ENCODE assay signal across 22 cellular contexts in genomic region chr10:132134541-132135397, GRCh38. TPM values are rescaled to one million over a fixed set of nuclear protein-coding genes. Genes with fewer than 3 reads are reported as not detected.
DNase-seq lines count a peak whose midpoint lies in the region; TF ChIP-seq lines count a peak whose summit lies in the region.
"Had no signal": no experiment of that assay in that cellular context is flagged by ENCODE, and none has a peak within 500 bp of the region (broad histone marks: within the 10 kb centered on the region; RNA-seq: fewer than 3 reads in every experiment).

No MANE protein-coding gene starts in this region.

- H3K4me1 ChIP-seq in BLaER1 (peaks cover 82% of the 10 kb centered on the region), left ventricle myocardium inferior (no peaks in the 10 kb centered on the region)
- H3K4me1 ChIP-seq: SJSA1 had no signal

- H3K9me3 ChIP-seq in BLaER1 (no peaks in the 10 kb centered on the region), left ventricle myocardium inferior (replicated peaks) (no peaks in the 10 kb centered on the region)
- H3K9me3 ChIP-seq: SJSA1 had no signal

- peak; percentile 39 for DNase-seq in activated effector memory CD4-positive, alpha-beta T cell treated with anti-CD3 and anti-CD28 coated beads, Interleukin-2, amount 50 U/mL, for 16 hours
- no peak for DNase-seq in activated effector memory CD4-positive, alpha-beta T cell treated with Interleukin-2 at 50 U/mL for 16 hours
- DNase-seq in left ventricle myocardium inferior = peak; percentile 7
- peak in 6 of 10 donors; percentile 13 to 87 (median 47) for DNase-seq in posterior cingulate gyrus
- DNase-seq in T-helper 9 cell = no peak
- DNase-seq in NCI-H2107 (lab: John Stamatoyannopoulos, UW) = no peak
- no peak for DNase-seq in glomerular visceral epithelial cell (ENCODE audit: extremely low spot score)
- DNase-seq: 8988T; AML-193; CD4-positive, CD25-positive, alpha-beta regulatory T cell; EL; GF-D8; IMR-90; MV-4-11; NCI-H1105 treated with DMSO at 0.1 percent for 48 hours; NCI-H2171; NCI-H345; NCI-H524; NCI-H774 had no signal

- H3K4me2 ChIP-seq in BLaER1 = peak overlapping the region; percentile 81
- H3K4me2 ChIP-seq: KMS-11 had no signal

- H3K27me3 ChIP-seq in BLaER1 (peaks cover 13% of the 10 kb centered on the region; the same call in 1 of the 2 replicates), left ventricle myocardium inferior (ENCODE audit: low read depth) (peaks cover 13% of the 10 kb centered on the region)
- H3K27me3 ChIP-seq: SJSA1 had no signal

- intact Hi-C loops in left ventricle myocardium inferior (cut with micrococcal nuclease) (no loop called here), posterior cingulate gyrus (cut with DNase I) (no loop called here)

- no peaks in the 10 kb centered on the region for H4K20me1 ChIP-seq in BLaER1

- no peak overlapping the region for H3K9ac ChIP-seq in BLaER1
- H3K9ac ChIP-seq: KMS-11 had no signal

- H3K36me3 ChIP-seq in BLaER1 = no peaks in the 10 kb centered on the region
- no peaks in the 10 kb centered on the region for H3K36me3 ChIP-seq in left ventricle myocardium inferior
- H3K36me3 ChIP-seq: SJSA1 had no signal

- no peak overlapping the region for H3K4me3 ChIP-seq in BLaER1
- H3K4me3 ChIP-seq in left ventricle myocardium inferior = no peak overlapping the region
- H3K4me3 ChIP-seq: SJSA1 had no signal

- no peak for TF ChIP-seq CTCF in left ventricle myocardium inferior (IDR thresholded peaks at IDR 0.05; ENCODE audit: borderline replicate concordance)

- H3K27ac ChIP-seq in BLaER1 (no peak overlapping the region), left ventricle myocardium inferior (replicated peaks) (no peak overlapping the region)
- H3K27ac ChIP-seq: KMS-11, SJSA1 had no signal

RNA-seq across cellular contexts. Expression of gene DPYSL4, which starts 52.0 kb away (rescaled TPM):
- total RNA-seq in left ventricle myocardium inferior = 42.8 TPM

Comparison
In these comparisons a context has a peak if more than half of its experiments do, and no peak if none do; other contexts are left out.
1. DNase-seq: peak in activated effector memory CD4-positive, alpha-beta T cell treated with anti-CD3 and anti-CD28 coated beads, Interleukin-2, amount 50 U/mL, for 16 hours (single experiment), left ventricle myocardium inferior (single experiment) and posterior cingulate gyrus (6 of 10); none in activated effector memory CD4-positive, alpha-beta T cell treated with Interleukin-2 at 50 U/mL for 16 hours (single experiment), T-helper 9 cell (single experiment), NCI-H2107 (single experiment) and glomerular visceral epithelial cell (single experiment).